ENCODE assay signal across 20 cellular contexts in the genomic region with DNA sequence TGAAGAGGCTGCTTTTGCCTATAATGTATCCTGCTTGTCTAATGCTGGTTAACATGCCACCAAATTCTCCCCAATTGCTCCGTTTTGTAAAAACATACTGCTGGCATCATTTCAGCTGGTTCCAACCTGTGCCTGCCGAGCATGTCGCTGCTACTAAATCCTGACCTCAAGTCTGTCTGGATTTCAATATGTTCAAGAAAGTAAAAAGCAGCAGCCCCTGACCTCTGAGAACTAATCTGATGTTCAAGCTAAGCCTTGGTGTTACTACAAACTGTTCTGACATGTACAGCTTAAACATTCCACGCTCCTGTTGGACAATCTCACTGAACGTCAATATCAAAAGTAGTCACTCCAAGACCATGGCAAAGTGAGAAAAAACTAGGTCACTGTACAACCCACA. TPM values are rescaled to one million over a fixed set of nuclear protein-coding genes. Genes with fewer than 3 reads are reported as not detected.
DNase-seq lines count a peak whose midpoint lies in the region; ATAC-seq, FAIRE-seq and TF ChIP-seq lines count a peak whose summit lies in the region.
"Had no signal": no experiment of that assay in that cellular context is flagged by ENCODE, and none has a peak within 500 bp of the region (broad histone marks: within the 10 kb centered on the region; RNA-seq: fewer than 3 reads in every experiment).

No MANE protein-coding gene starts in this region.

- POLR2A ChIA-PET in HepG2 (lab: Yijun Ruan, JAX): no interaction called here

- intact Hi-C loops in HepG2 (cut with micrococcal nuclease; ENCODE audit: unreplicated experiment): no loop called here
- intact Hi-C loops in right lobe of liver (cut with DNase I): no loop called here
- intact Hi-C loops in ovary (cut with DNase I): loop anchor here in 1 of 4 donors (5.0 kb wide), 1 partner anchor 105 kb away; no protein-coding TSS in a partner anchor

- TF ChIP-seq POLR2A in HepG2 (IDR thresholded peaks at IDR 0.05; ENCODE audit: insufficient read depth in 1 of 2, low read depth in 2 of 2, low read length in 2 of 2): no peak
- TF ChIP-seq POLR2A in right lobe of liver (IDR thresholded peaks at IDR 0.05): no peak
- TF ChIP-seq POLR2A in GM12892 (IDR thresholded peaks at IDR 0.05; ENCODE audit: low read depth, low read length): no peak
- TF ChIP-seq POLR2A in ovary (IDR thresholded peaks at IDR 0.05): no peak

- H3K9me3 ChIP-seq in HepG2 (ENCODE audit: low read length) (no peaks in the 10 kb centered on the region), right lobe of liver (no peaks in the 10 kb centered on the region), ovary (no peaks in the 10 kb centered on the region)
- H3K9me3 ChIP-seq: HAP-1 had no signal

- H3K27ac ChIP-seq in HepG2 (ENCODE audit: extremely low read length, insufficient read depth, low read length) (no peak overlapping the region), right lobe of liver (no peak overlapping the region), ovary (no peak overlapping the region)

- H3K4me1 ChIP-seq in HepG2 (ENCODE audit: insufficient read depth, low read length) (no peaks in the 10 kb centered on the region), right lobe of liver (no peaks in the 10 kb centered on the region), ovary (ENCODE audit: insufficient read depth) (no peaks in the 10 kb centered on the region)

- TSS peak; percentile 16 for BruUV-seq in HepG2 (replicated peaks; lab: Mats Ljungman, UMichigan)

- no peaks in the 10 kb centered on the region for H3K9me3 Mint-ChIP-seq in activated T-helper 17 cell treated with anti-CD3 and anti-CD28 coated beads, Interleukin-2, amount 50 U/mL, for 72 hours
- no peaks in the 10 kb centered on the region for H3K9me3 Mint-ChIP-seq in stimulated activated memory B cell treated with anti-CD40 and anti-IgM and Interleukin-4, amounts not matched to agents 10 μg/mL and 1 μg/mL and 100 μg/mL, for 72 hours
- H3K9me3 Mint-ChIP-seq: CD4-positive, alpha-beta memory T cell; HFFc6; IgD-negative memory B cell had no signal

- H3K27me3 ChIP-seq in HepG2 (ENCODE audit: control insufficient read depth in 1 of 2, insufficient read depth in 2 of 2, low read length in 2 of 2) (no peaks in the 10 kb centered on the region), right lobe of liver (no peaks in the 10 kb centered on the region), ovary (no peaks in the 10 kb centered on the region)

- H4K20me1 ChIP-seq in HepG2 (ENCODE audit: insufficient read depth, low read length): no peaks in the 10 kb centered on the region

- no peak overlapping the region for H3K9ac ChIP-seq in HepG2 (ENCODE audit: insufficient read depth, low read depth, low read length)

- no peak for DNase-seq in HepG2 (ENCODE audit: low spot score)
- no peak for DNase-seq in right lobe of liver
- no peak for DNase-seq in GM12892 (ENCODE audit: insufficient read length)
- DNase-seq in GM19240 (ENCODE audit: insufficient read length, low spot score): no peak
- DNase-seq in ovary: no peak
- DNase-seq: CD4-positive, alpha-beta memory T cell; COR-L47; DMS53; HFFc6; KG1 had no signal

- H3K79me2 ChIP-seq in HepG2 (ENCODE audit: insufficient read depth, low read length): no peaks in the 10 kb centered on the region

- CTCF ChIA-PET in HepG2 (lab: Yijun Ruan, JAX; ENCODE audit: low intra/inter-chr PET ratio, low total read pairs): no interaction called here

- no peaks in the 10 kb centered on the region for H3K27me3 Mint-ChIP-seq in activated T-helper 17 cell treated with anti-CD3 and anti-CD28 coated beads, Interleukin-2, amount 50 U/mL, for 72 hours
- H3K27me3 Mint-ChIP-seq in stimulated activated memory B cell treated with anti-CD40 and anti-IgM and Interleukin-4, amounts not matched to agents 10 μg/mL and 1 μg/mL and 100 μg/mL, for 72 hours: no peaks in the 10 kb centered on the region
- H3K27me3 Mint-ChIP-seq: B cell; CD4-positive, alpha-beta memory T cell; IgD-negative memory B cell had no signal

- in situ Hi-C loops in HepG2 (cut with HindIII; ENCODE audit: extremely low pct_ligation_motif_present, low pct_unique_long_range_greater_than_20kb): no loop called here

- H2AFZ ChIP-seq in HepG2 (ENCODE audit: low read length): no peak overlapping the region

- no peak for ATAC-seq in HepG2
- no peak for ATAC-seq in right lobe of liver
- no peak for ATAC-seq in activated T-helper 17 cell treated with anti-CD3 and anti-CD28 coated beads, Interleukin-2, amount 50 U/mL, for 72 hours (replicated peaks)
- no peak for ATAC-seq in stimulated activated memory B cell treated with anti-CD40 and anti-IgM and Interleukin-4, amounts not matched to agents 10 μg/mL and 1 μg/mL and 100 μg/mL, for 72 hours
- ATAC-seq in GM18511 (IDR thresholded peaks at IDR 0.05; ENCODE audit: unreplicated experiment): no peak

- no peak overlapping the region for H3K4me3 ChIP-seq in HepG2 (replicated peaks in 1 of 3; ENCODE audit: insufficient read depth in 1 of 3, low read depth in 2 of 3, low read length in 3 of 3)
- H3K4me3 ChIP-seq in right lobe of liver: no peak overlapping the region
- no peak overlapping the region for H3K4me3 ChIP-seq in ovary
- H3K4me3 ChIP-seq: HAP-1 had no signal

- H3K36me3 Mint-ChIP-seq in activated T-helper 17 cell treated with anti-CD3 and anti-CD28 coated beads, Interleukin-2, amount 50 U/mL, for 72 hours (ENCODE audit: low read depth): peaks cover 85% of the 10 kb centered on the region
- peaks cover 24% of the 10 kb centered on the region for H3K36me3 Mint-ChIP-seq in stimulated activated memory B cell treated with anti-CD40 and anti-IgM and Interleukin-4, amounts not matched to agents 10 μg/mL and 1 μg/mL and 100 μg/mL, for 72 hours

- peak overlapping the region; percentile 49 for H3K27ac Mint-ChIP-seq in activated T-helper 17 cell treated with anti-CD3 and anti-CD28 coated beads, Interleukin-2, amount 50 U/mL, for 72 hours
- peak overlapping the region; percentile 35 for H3K27ac Mint-ChIP-seq in stimulated activated memory B cell treated with anti-CD40 and anti-IgM and Interleukin-4, amounts not matched to agents 10 μg/mL and 1 μg/mL and 100 μg/mL, for 72 hours
- H3K27ac Mint-ChIP-seq: B cell, HFFc6 had no signal

- no peak for TF ChIP-seq RAD21 in HepG2 (CRISPR knock-in tag; IDR thresholded peaks at IDR 0.05)

- TF ChIP-seq CTCF in HepG2 (CRISPR knock-in tag; IDR thresholded peaks at IDR 0.05) (no peak), right lobe of liver (IDR thresholded peaks at IDR 0.05) (no peak), ovary (IDR thresholded peaks at IDR 0.05) (no peak)

- no peak overlapping the region for H3K4me3 Mint-ChIP-seq in activated T-helper 17 cell treated with anti-CD3 and anti-CD28 coated beads, Interleukin-2, amount 50 U/mL, for 72 hours
- H3K4me3 Mint-ChIP-seq in stimulated activated memory B cell treated with anti-CD40 and anti-IgM and Interleukin-4, amounts not matched to agents 10 μg/mL and 1 μg/mL and 100 μg/mL, for 72 hours: no peak overlapping the region
- H3K4me3 Mint-ChIP-seq: B cell; CD4-positive, alpha-beta memory T cell; HFFc6; IgD-negative memory B cell had no signal

- TF ChIP-seq EP300 in HepG2 (IDR thresholded peaks at IDR 0.05; ENCODE audit: low read depth in 2 of 2, low read length in 2 of 2) (no peak), HepG2 (CRISPR knock-in tag; IDR thresholded peaks at IDR 0.05; ENCODE audit: borderline replicate concordance) (no peak), ovary (IDR thresholded peaks at IDR 0.05) (no peak)

- WGBS in HepG2 (ENCODE audit: low lambda C conversion rate): 98% methylated on average over 5 of the region's 5 CpGs
- WGBS in right lobe of liver (ENCODE audit: insufficient coverage, low coverage, low lambda C conversion rate, missing lambda C conversion rate): 85% methylated on average over 3 of the region's 5 CpGs
- 92 to 95% (median 93%) methylated on average over 5 of the region's 5 CpGs for WGBS in ovary, 3 donors

- FAIRE-seq in HepG2 (lab: Jason Lieb, UNC) (no peak), GM12892 (lab: Jason Lieb, UNC) (peak; percentile 44)
- FAIRE-seq: A204.1, GM12891, GM19239, H1 had no signal

- H3K36me3 ChIP-seq in HepG2 (replicated peaks in 1 of 2; ENCODE audit: control insufficient read depth in 1 of 2, insufficient read depth in 2 of 2, low read length in 2 of 2) (peaks cover 6 to 37% of the 10 kb centered on the region in 2 experiments; a peak in 3 of 5 replicates), right lobe of liver (peaks cover 0 to 5% (median 0%) of the 10 kb centered on the region in 4 donors), ovary (no peaks in the 10 kb centered on the region)

- H3K4me2 ChIP-seq in HepG2 (ENCODE audit: low read depth, low read length): no peak overlapping the region

- peaks cover 14% of the 10 kb centered on the region for H3K4me1 Mint-ChIP-seq in activated T-helper 17 cell treated with anti-CD3 and anti-CD28 coated beads, Interleukin-2, amount 50 U/mL, for 72 hours
- peaks cover 11% of the 10 kb centered on the region for H3K4me1 Mint-ChIP-seq in stimulated activated memory B cell treated with anti-CD40 and anti-IgM and Interleukin-4, amounts not matched to agents 10 μg/mL and 1 μg/mL and 100 μg/mL, for 72 hours

RNA-seq across cellular contexts. Expression of a gene that starts 46.3 kb away (rescaled TPM):
- total RNA-seq in HepG2 (2016; rRNA removed; fragmentation: Illumina TruSeq; extraction: Trizol): 4.6 and 9.4 TPM in 2 replicates
- total RNA-seq in HepG2 (2016; cell fraction: cytosol; rRNA removed; fragmentation: Illumina TruSeq; extraction: Trizol; ENCODE audit: low read depth): 1.4 and 1.5 TPM in 2 replicates
- total RNA-seq in HepG2 (2016; cell fraction: insoluble cytoplasmic fraction; rRNA removed; fragmentation: Illumina TruSeq; extraction: Trizol): 5.2 and 9.2 TPM in 2 replicates
- total RNA-seq in HepG2 (2016; cell fraction: membrane; rRNA removed; fragmentation: Illumina TruSeq; extraction: Trizol): 4.6 and 5.1 TPM in 2 replicates
- total RNA-seq in HepG2 (2016; cell fraction: nucleus; rRNA removed; fragmentation: Illumina TruSeq; extraction: Trizol): 10.3 and 11.4 TPM in 2 replicates
- 8.3 and 8.7 TPM in 2 replicates for polyA plus RNA-seq in HepG2 (2011; rRNA removed)
- 6.8 and 9.4 TPM in 2 replicates for polyA plus RNA-seq in HepG2 (2011; cell fraction: cytosol; rRNA removed)
- polyA plus RNA-seq in HepG2 (2011; cell fraction: nucleus; rRNA removed): 3.7 and 4.4 TPM in 2 replicates
- not detected in 2 replicates for polyA plus RNA-seq in HepG2 (2012)
- polyA plus RNA-seq in HepG2 (2016; cell fraction: cytosol; fragmentation: Illumina TruSeq; extraction: Trizol; ENCODE audit: low read depth): 1.3 and 1.4 TPM in 2 replicates
- polyA plus RNA-seq in HepG2 (2016; cell fraction: insoluble cytoplasmic fraction; fragmentation: Illumina TruSeq; extraction: Trizol; ENCODE audit: low read depth): 5.4 and 7.0 TPM in 2 replicates
- 3.0 and 4.0 TPM in 2 replicates for polyA plus RNA-seq in HepG2 (2016; cell fraction: membrane; fragmentation: Illumina TruSeq; extraction: Trizol; ENCODE audit: low read depth)
- polyA plus RNA-seq in HepG2 (2016; cell fraction: nucleus; fragmentation: Illumina TruSeq; extraction: Trizol; ENCODE audit: insufficient read depth, low read depth): 13.6 and 14.0 TPM in 2 replicates
- 2.4 and 7.5 TPM in 2 replicates for polyA minus RNA-seq in HepG2 (2011; rRNA and poly(A)+ RNA removed; ENCODE audit: low replicate concordance)
- 6.5 and 7.2 TPM in 2 replicates for polyA minus RNA-seq in HepG2 (2011; cell fraction: cytosol; rRNA and poly(A)+ RNA removed)
- polyA minus RNA-seq in HepG2 (2011; cell fraction: nucleus; rRNA and poly(A)+ RNA removed): 16.4 and 17.5 TPM in 2 replicates
- 1 to 10 TPM; 1.6 to 4.7 (median 3.4) TPM for total RNA-seq in right lobe of liver
- not detected for polyA plus RNA-seq in GM12892 (2012; ENCODE audit: missing spikeins)
- 1 to 10 TPM; 2.5 to 2.9 TPM for total RNA-seq in activated T-helper 17 cell treated with anti-CD3 and anti-CD28 coated beads, Interleukin-2, amount 50 U/mL, for 72 hours
- 1 to 10 TPM; 6.1 to 9.8 (median 6.9) TPM for total RNA-seq in ovary
- polyA plus RNA-seq in ovary: 1 to 10 TPM; 5.1 to 8.5 TPM
- polyA plus RNA-seq: IgD-negative memory B cell had no signal
